Comparison of ENCODE assay signal across 9 cellular contexts in the genomic region with DNA sequence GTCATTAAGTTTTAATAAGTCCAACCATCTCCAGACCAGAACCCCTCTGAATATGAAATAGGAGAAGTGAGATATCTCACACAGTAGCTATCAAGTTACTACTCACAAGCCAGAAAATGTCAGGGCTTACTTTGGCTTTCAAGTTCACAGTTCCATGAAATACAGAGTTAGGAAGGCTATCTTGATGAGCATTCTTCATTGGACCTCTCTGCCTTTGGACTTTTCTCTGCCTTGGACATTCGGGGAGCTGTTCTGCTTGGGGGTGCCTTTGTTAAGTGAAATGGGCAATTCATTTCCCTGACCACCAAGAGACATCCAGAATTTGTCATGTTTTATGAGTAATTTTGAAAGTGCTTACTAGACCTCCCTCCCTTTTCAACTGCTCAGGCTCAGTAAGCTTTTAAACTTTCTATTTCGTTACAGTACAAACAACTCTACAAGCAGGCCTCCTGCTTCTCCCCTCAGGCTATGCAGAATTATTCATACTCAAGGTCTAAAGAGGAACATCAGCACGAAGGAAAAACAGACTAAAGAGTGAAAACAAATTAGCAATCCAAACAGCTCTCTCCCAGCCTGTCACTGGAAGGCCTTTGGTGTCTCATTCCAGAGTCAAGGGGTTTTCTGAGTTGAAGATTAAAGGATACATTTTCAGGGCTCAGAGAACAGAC.
DNase-seq lines count a peak whose midpoint lies in the region; ATAC-seq and TF ChIP-seq lines count a peak whose summit lies in the region.
"Had no signal": no experiment of that assay in that cellular context is flagged by ENCODE, and none has a peak within 500 bp of the region (broad histone marks: within the 10 kb centered on the region; RNA-seq: fewer than 3 reads in every experiment).

No MANE protein-coding gene starts in this region.

- DNase-seq in A673 (ENCODE audit: low spot score) (peak; percentile 45), neuronal stem cell (ENCODE audit: low spot score) (no peak), activated gamma-delta T cell (lab: John Stamatoyannopoulos, UW) (no peak), Right ventricle myocardium superior (no peak)
- no peak for DNase-seq in activated T-helper 2 cell treated with anti-CD3 and anti-CD28 coated beads, Interferon-gamma antibody, Interleukin-2, Interleukin-4, amounts not matched to agents 10 μg/mL and 5 μg/mL and 100 μg/mL, durations not matched to agents 14 hours and 24 hours and 36 hours (ENCODE audit: low spot score)
- no peak for DNase-seq in effector CD4-positive, alpha-beta T cell

- H3K4me3 Mint-ChIP-seq in activated T-helper 2 cell treated with anti-CD3 and anti-CD28 coated beads, Interferon-gamma antibody, Interleukin-2, Interleukin-4, amounts not matched to agents 10 μg/mL and 5 μg/mL and 100 μg/mL, durations not matched to agents 14 hours and 24 hours and 36 hours (ENCODE audit: low read depth), result no peak overlapping the region

- no peak overlapping the region for H2BK15ac ChIP-seq in neuronal stem cell (ENCODE audit: low read length)

- H2BK5ac ChIP-seq in neuronal stem cell (ENCODE audit: low read length), result no peak overlapping the region

- no peaks in the 10 kb centered on the region for H3K36me3 ChIP-seq in A673 (ENCODE audit: insufficient read depth, low read length, poor library complexity, severe bottlenecking)
- H3K36me3 ChIP-seq in neuronal stem cell (replicated peaks in 1 of 2; ENCODE audit: control insufficient read depth in 2 of 2, insufficient read depth in 2 of 2, low read length in 2 of 2), result no peaks in the 10 kb centered on the region

- peaks cover 26% of the 10 kb centered on the region for H3K4me1 ChIP-seq in A673 (ENCODE audit: insufficient read depth, low read length, poor library complexity, severe bottlenecking)
- no peaks in the 10 kb centered on the region for H3K4me1 ChIP-seq in neuronal stem cell (ENCODE audit: control insufficient read depth in 2 of 2, insufficient read depth in 1 of 2, low read depth in 1 of 2, low read length in 2 of 2)

- H3K18ac ChIP-seq in neuronal stem cell (ENCODE audit: low read length), result no peak overlapping the region

- ATAC-seq in GM19043 (IDR thresholded peaks at IDR 0.05; ENCODE audit: low read depth, unreplicated experiment) (peak; percentile 70), HG03066 (IDR thresholded peaks at IDR 0.05; ENCODE audit: low read depth, unreplicated experiment) (peak; percentile 86), Right ventricle myocardium superior (ENCODE audit: poor library complexity) (no peak)

- no peak overlapping the region for H3K14ac ChIP-seq in neuronal stem cell (ENCODE audit: low read length)

- no peaks in the 10 kb centered on the region for H3K9me3 ChIP-seq in A673 (ENCODE audit: low read depth, low read length, poor library complexity, severe bottlenecking)
- H3K9me3 ChIP-seq in neuronal stem cell (replicated peaks in 1 of 2; ENCODE audit: control insufficient read depth in 2 of 2, insufficient read depth in 1 of 2, low read depth in 1 of 2, low read length in 2 of 2), result no peaks in the 10 kb centered on the region

- CTCF ChIA-PET in A673 (lab: Charles Lee), result no interaction called here

- H3K9me3 Mint-ChIP-seq in activated T-helper 2 cell treated with anti-CD3 and anti-CD28 coated beads, Interferon-gamma antibody, Interleukin-2, Interleukin-4, amounts not matched to agents 10 μg/mL and 5 μg/mL and 100 μg/mL, durations not matched to agents 14 hours and 24 hours and 36 hours, result no peaks in the 10 kb centered on the region
- H3K9me3 Mint-ChIP-seq: activated naive CD4-positive, alpha-beta T cell treated with anti-CD3 and anti-CD28 coated beads, Interleukin-2, amount 50 U/mL, for 72 hours had no signal

- H3K9ac ChIP-seq in neuronal stem cell (ENCODE audit: low read depth, low read length, poor library complexity), result no peak overlapping the region

- peak overlapping the region; percentile 39 for H2AFZ ChIP-seq in neuronal stem cell (ENCODE audit: low read length)

- intact Hi-C loops in A673 (cut with micrococcal nuclease; ENCODE audit: unreplicated experiment) (no loop called here), Right ventricle myocardium superior (cut with DNase I) (no loop called here)
- intact Hi-C loops in activated T-helper 2 cell treated with anti-CD3 and anti-CD28 coated beads, Interferon-gamma antibody, Interleukin-2, Interleukin-4, amounts not matched to agents 10 μg/mL and 5 μg/mL and 100 μg/mL, durations not matched to agents 14 hours and 24 hours and 36 hours (cut with micrococcal nuclease), result loop anchor here (10.0 kb wide), 1 partner anchor 173 kb away; no protein-coding TSS in a partner anchor

- H3K4me2 ChIP-seq in neuronal stem cell (ENCODE audit: insufficient read depth, low read length, poor library complexity, severe bottlenecking), result no peak overlapping the region

- H3K27me3 ChIP-seq in A673 (replicated peaks; ENCODE audit: insufficient read depth, low read depth, low read length, poor library complexity) (no peaks in the 10 kb centered on the region), neuronal stem cell (ENCODE audit: control insufficient read depth in 3 of 3, insufficient read depth in 3 of 3, low read depth in 1 of 3, low read length in 3 of 3) (no peaks in the 10 kb centered on the region)

- H3K36me3 Mint-ChIP-seq in activated T-helper 2 cell treated with anti-CD3 and anti-CD28 coated beads, Interferon-gamma antibody, Interleukin-2, Interleukin-4, amounts not matched to agents 10 μg/mL and 5 μg/mL and 100 μg/mL, durations not matched to agents 14 hours and 24 hours and 36 hours (ENCODE audit: low read depth), result no peaks in the 10 kb centered on the region
- H3K36me3 Mint-ChIP-seq: activated naive CD4-positive, alpha-beta T cell treated with anti-CD3 and anti-CD28 coated beads, Interleukin-2, amount 50 U/mL, for 72 hours had no signal

- H4K8ac ChIP-seq in neuronal stem cell (ENCODE audit: low read depth, low read length), result no peak overlapping the region

- no peak for TF ChIP-seq CTCF in A673 (conservative IDR thresholded peaks at IDR 0.05; ENCODE audit: low read depth, low read length)

- POLR2A ChIA-PET in A673 (lab: Charles Lee; ENCODE audit: low non-redundant PET), result interaction anchor here (0.6 kb wide), 1 partner anchor 18 kb away, joined by 3 read pairs; no protein-coding TSS in a partner anchor

- peaks cover 3% of the 10 kb centered on the region for H3K27me3 Mint-ChIP-seq in activated T-helper 2 cell treated with anti-CD3 and anti-CD28 coated beads, Interferon-gamma antibody, Interleukin-2, Interleukin-4, amounts not matched to agents 10 μg/mL and 5 μg/mL and 100 μg/mL, durations not matched to agents 14 hours and 24 hours and 36 hours (ENCODE audit: low read depth)

- peaks cover 26% of the 10 kb centered on the region for H3K4me1 Mint-ChIP-seq in activated T-helper 2 cell treated with anti-CD3 and anti-CD28 coated beads, Interferon-gamma antibody, Interleukin-2, Interleukin-4, amounts not matched to agents 10 μg/mL and 5 μg/mL and 100 μg/mL, durations not matched to agents 14 hours and 24 hours and 36 hours (ENCODE audit: low read depth)

- BruUV-seq in A673 (replicated peaks; lab: Mats Ljungman, UMichigan), result no TSS peak

- no peak overlapping the region for H2BK120ac ChIP-seq in neuronal stem cell (ENCODE audit: low read depth, low read length)

- no peak overlapping the region for H2AK5ac ChIP-seq in neuronal stem cell (ENCODE audit: low read depth, low read length)

- H4K91ac ChIP-seq in neuronal stem cell (ENCODE audit: low read depth, low read length, poor library complexity), result no peak overlapping the region

- WGBS in neuronal stem cell (ENCODE audit: extremely low coverage in 2 of 2, insufficient read length in 2 of 2, insufficient replicate concordance in 1 of 2), 2 donors, result no CpG with 5 or more reads among the region's 3 CpGs

- H3K79me1 ChIP-seq in neuronal stem cell (ENCODE audit: low read depth, low read length), result no peaks in the 10 kb centered on the region

- H2BK12ac ChIP-seq in neuronal stem cell (ENCODE audit: low read length), result no peak overlapping the region

- no peak overlapping the region for H3K4ac ChIP-seq in neuronal stem cell (ENCODE audit: low read length)

- H3K27ac Mint-ChIP-seq in activated T-helper 2 cell treated with anti-CD3 and anti-CD28 coated beads, Interferon-gamma antibody, Interleukin-2, Interleukin-4, amounts not matched to agents 10 μg/mL and 5 μg/mL and 100 μg/mL, durations not matched to agents 14 hours and 24 hours and 36 hours, result peak overlapping the region; percentile 62
- H3K27ac Mint-ChIP-seq: activated naive CD4-positive, alpha-beta T cell treated with anti-CD3 and anti-CD28 coated beads, Interleukin-2, amount 50 U/mL, for 72 hours had no signal

- no peak overlapping the region for H3K23ac ChIP-seq in neuronal stem cell (ENCODE audit: low read depth, low read length, poor library complexity)

- H3K27ac ChIP-seq in A673 (ENCODE audit: low read depth, low read length, poor library complexity, severe bottlenecking) (peak overlapping the region; percentile 81), neuronal stem cell (replicated peaks; ENCODE audit: low read length) (no peak overlapping the region)

- H3K4me3 ChIP-seq in A673 (ENCODE audit: low read depth, low read length, poor library complexity, severe bottlenecking) (no peak overlapping the region), neuronal stem cell (ENCODE audit: low read length in 2 of 2) (no peak overlapping the region)
